ENCODE assay signal across 18 cellular contexts in genomic region chr10:87927091-87927490, GRCh38.
A peak's percentile ranks its signal among the peaks of the same experiment; 100 is the strongest.
DNase-seq lines count a peak whose midpoint lies in the region; ATAC-seq and TF ChIP-seq lines count a peak whose summit lies in the region.
"Had no signal": no experiment of that assay in that cellular context is flagged by ENCODE, and none has a peak within 500 bp of the region (broad histone marks: within the 10 kb centered on the region; RNA-seq: fewer than 3 reads in every experiment).

No MANE protein-coding gene starts in this region.

- peak overlapping the region; percentile 45 for H3K27ac Mint-ChIP-seq in CD4-positive, alpha-beta T cell

- CTCF ChIA-PET in CD4-positive, alpha-beta T cell (lab: Charles Lee): interaction anchor here (0.7 to 0.9 kb wide), 2 partner anchors 67 to 109 kb away, joined by 3 to 4 read pairs; partner anchors contain the start of gene ATAD1

- H3K4me1 Mint-ChIP-seq in CD4-positive, alpha-beta T cell (ENCODE audit: low read depth): peaks cover 97% of the 10 kb centered on the region

- no peaks in the 10 kb centered on the region for H3K9me3 ChIP-seq in CD4-positive, alpha-beta T cell (ENCODE audit: control insufficient read depth, low read length)
- H3K9me3 ChIP-seq: psoas muscle had no signal

- peaks cover 81% of the 10 kb centered on the region for H3K36me3 Mint-ChIP-seq in CD4-positive, alpha-beta T cell (ENCODE audit: low read depth)

- no peaks in the 10 kb centered on the region for H3K27me3 ChIP-seq in CD4-positive, alpha-beta T cell (ENCODE audit: control insufficient read depth, insufficient read depth, low read length)
- no peaks in the 10 kb centered on the region for H3K27me3 ChIP-seq in brain microvascular endothelial cell (replicated peaks)
- H3K27me3 ChIP-seq: foreskin keratinocyte had no signal

- H3K4me3 ChIP-seq in choroid plexus epithelial cell (ENCODE audit: low read depth, low read length) (no peak overlapping the region), brain microvascular endothelial cell (ENCODE audit: low read depth, low read length) (no peak overlapping the region)
- H3K4me3 ChIP-seq: psoas muscle had no signal

- no peaks in the 10 kb centered on the region for H3K36me3 ChIP-seq in brain microvascular endothelial cell (replicated peaks)

- in situ Hi-C loops in brain microvascular endothelial cell (cut with HindIII; ENCODE audit: low pct_ligation_motif_present, low sequenced_read_pairs): no loop called here

- ATAC-seq in CD4-positive, alpha-beta T cell (ENCODE audit: poor library complexity): no peak
- ATAC-seq: foreskin keratinocyte, psoas muscle had no signal

- H3K27me3 Mint-ChIP-seq in CD4-positive, alpha-beta T cell: no peaks in the 10 kb centered on the region

- intact Hi-C loops in CD4-positive, alpha-beta T cell (cut with DNase I, micrococcal nuclease): no loop called here

- POLR2A ChIA-PET in CD4-positive, alpha-beta T cell (lab: Charles Lee): interaction anchor here (0.8 to 4.9 kb wide), 3 partner anchors 18 to 655 kb away, joined by 3 to 21 read pairs (median 3); partner anchors contain the start of genes KLLN and PTEN

- DNase-seq in CD4-positive, alpha-beta T cell: no peak
- DNase-seq in M059J (ENCODE audit: low read depth) (peak; percentile 70), choroid plexus epithelial cell (ENCODE audit: low read depth) (peak; percentile 54), non-pigmented ciliary epithelial cell (ENCODE audit: low read depth) (peak; percentile 22), NCI-H2171 treated with DMSO at 0.1 percent for 48 hours (lab: John Stamatoyannopoulos, UW) (no peak), NCI-H345 treated with DMSO at 0.1 percent for 48 hours (lab: John Stamatoyannopoulos, UW; ENCODE audit: unreplicated experiment) (no peak), brain microvascular endothelial cell (no peak)
- DNase-seq in activated effector memory CD4-positive, alpha-beta T cell treated with Interleukin-2 at 50 U/mL for 16 hours: no peak
- DNase-seq: activated CD8-positive, alpha-beta memory T cell treated with anti-CD3 and anti-CD28 coated beads for 24 hours; aorta; DMS79 treated with DMSO at 0.1 percent for 48 hours; effector CD8-positive, alpha-beta T cell; foreskin keratinocyte; Karpas-422; NCI-H2029; psoas muscle; SHP77 treated with DMSO at 0.1 percent for 48 hours had no signal

- H3K27ac ChIP-seq in CD4-positive, alpha-beta T cell (ENCODE audit: low read depth, low read length): no peak overlapping the region
- no peak overlapping the region for H3K27ac ChIP-seq in brain microvascular endothelial cell
- H3K27ac ChIP-seq: foreskin keratinocyte, psoas muscle had no signal

- no peak for TF ChIP-seq CTCF in CD4-positive, alpha-beta T cell (IDR thresholded peaks at IDR 0.05)
- TF ChIP-seq CTCF in choroid plexus epithelial cell (conservative IDR thresholded peaks at IDR 0.05; ENCODE audit: low read depth, low read length) (no peak), brain microvascular endothelial cell (IDR thresholded peaks at IDR 0.05; ENCODE audit: low read depth, low read length, missing control alignments) (no peak)

- no peaks in the 10 kb centered on the region for H3K9me3 Mint-ChIP-seq in CD4-positive, alpha-beta T cell
- H3K9me3 Mint-ChIP-seq: CD14-positive monocyte had no signal

- H3K4me3 Mint-ChIP-seq in CD4-positive, alpha-beta T cell: no peak overlapping the region
- H3K4me3 Mint-ChIP-seq: CD14-positive monocyte had no signal

Comparison
In these comparisons a context has a peak if more than half of its experiments do, and no peak if none do; other contexts are left out.
1. DNase-seq: peak in M059J (single experiment), choroid plexus epithelial cell (single experiment) and non-pigmented ciliary epithelial cell (single experiment); none in CD4-positive, alpha-beta T cell (0 of 10), NCI-H2171 treated with DMSO at 0.1 percent for 48 hours (single experiment), NCI-H345 treated with DMSO at 0.1 percent for 48 hours (single experiment), brain microvascular endothelial cell (single experiment) and activated effector memory CD4-positive, alpha-beta T cell treated with Interleukin-2 at 50 U/mL for 16 hours (single experiment).